ENCODE assay signal across 8 cellular contexts in genomic region chr10:119416855-119417254, GRCh38.
A peak's percentile ranks its signal among the peaks of the same experiment; 100 is the strongest.
DNase-seq lines count a peak whose midpoint lies in the region; ATAC-seq and TF ChIP-seq lines count a peak whose summit lies in the region.

No MANE protein-coding gene starts in this region.

- BruUV-seq in PC-9 (replicated peaks; lab: Mats Ljungman, UMichigan) = no TSS peak

- H3K4me2 ChIP-seq in PC-9 = no peak overlapping the region

- H2AFZ ChIP-seq in PC-9 = no peak overlapping the region

- ATAC-seq in HG03064 (IDR thresholded peaks at IDR 0.05; ENCODE audit: low read depth, unreplicated experiment) = peak; percentile 62
- peak; percentile 82 to 83 for ATAC-seq in activated T-cell treated with anti-CD3 and anti-CD28 coated beads, Interleukin-2, amount 50 U/mL, for 72 hours (replicated peaks in 1 of 2)
- ATAC-seq in GM18868 (IDR thresholded peaks at IDR 0.05; ENCODE audit: unreplicated experiment) = no peak

- DNase-seq in GDM1 (lab: John Stamatoyannopoulos, UW) (peak; percentile 60), PC-9 (peak in 1 of 2 experiments; percentile 55), fibroblast of villous mesenchyme (ENCODE audit: low read depth) (peak; percentile 74), pons (ENCODE audit: low spot score) (peak; percentile 51), ureter (ENCODE audit: low spot score) (peak; percentile 66)
- peak; percentile 74 to 75 for DNase-seq in activated T-cell treated with anti-CD3 and anti-CD28 coated beads, Interleukin-2, amount 50 U/mL, for 72 hours

- no peaks in the 10 kb centered on the region for H3K27me3 ChIP-seq in PC-9 (ENCODE audit: insufficient read depth, low read depth)

- no peak overlapping the region for H3K27ac Mint-ChIP-seq in activated T-cell treated with anti-CD3 and anti-CD28 coated beads, Interleukin-2, amount 50 U/mL, for 72 hours

- H3K27ac ChIP-seq in PC-9 = no peak overlapping the region

- intact Hi-C loops in PC-9 (cut with micrococcal nuclease; ENCODE audit: unreplicated experiment) = loop anchor here (1.0 to 2.0 kb wide), 4 partner anchors 72 to 211 kb away; partner anchors contain the start of gene RGS10

- H3K9me2 ChIP-seq in PC-9 (ENCODE audit: insufficient read depth) = no peaks in the 10 kb centered on the region

- TF ChIP-seq CTCF in PC-9 (conservative IDR thresholded peaks at IDR 0.05) (peak; percentile 78), fibroblast of villous mesenchyme (IDR thresholded peaks at IDR 0.05; ENCODE audit: insufficient read depth, low read depth, low read length) (peak; percentile 79)

- no peaks in the 10 kb centered on the region for H3K4me1 ChIP-seq in PC-9 (replicated peaks; ENCODE audit: insufficient read depth)

- H3K4me1 Mint-ChIP-seq in activated T-cell treated with anti-CD3 and anti-CD28 coated beads, Interleukin-2, amount 50 U/mL, for 72 hours (ENCODE audit: low read depth) = no peaks in the 10 kb centered on the region

- no peaks in the 10 kb centered on the region for H3K9me3 Mint-ChIP-seq in activated T-cell treated with anti-CD3 and anti-CD28 coated beads, Interleukin-2, amount 50 U/mL, for 72 hours

- H3K36me3 ChIP-seq in PC-9 (ENCODE audit: low read depth) = no peaks in the 10 kb centered on the region

- no peak overlapping the region for H3K4me3 ChIP-seq in PC-9
- no peak overlapping the region for H3K4me3 ChIP-seq in fibroblast of villous mesenchyme (ENCODE audit: low read depth, low read length)

- H3K27me3 Mint-ChIP-seq in activated T-cell treated with anti-CD3 and anti-CD28 coated beads, Interleukin-2, amount 50 U/mL, for 72 hours (ENCODE audit: low read depth) = no peaks in the 10 kb centered on the region

- H3K79me2 ChIP-seq in PC-9 (ENCODE audit: low read depth) = no peaks in the 10 kb centered on the region

- CTCF ChIA-PET in PC-9 (lab: Charles Lee) = no interaction called here

- no peaks in the 10 kb centered on the region for H4K20me1 ChIP-seq in PC-9 (ENCODE audit: insufficient read depth)

- POLR2A ChIA-PET in PC-9 (lab: Charles Lee; ENCODE audit: unreplicated experiment) = no interaction called here

- H3K9me3 ChIP-seq in PC-9 (ENCODE audit: insufficient read depth, low read depth) = no peaks in the 10 kb centered on the region

- H3K36me3 Mint-ChIP-seq in activated T-cell treated with anti-CD3 and anti-CD28 coated beads, Interleukin-2, amount 50 U/mL, for 72 hours (ENCODE audit: insufficient read depth in 2 of 2) = no peaks in the 10 kb centered on the region

- no peak overlapping the region for H3K4me3 Mint-ChIP-seq in activated T-cell treated with anti-CD3 and anti-CD28 coated beads, Interleukin-2, amount 50 U/mL, for 72 hours

- no peaks in the 10 kb centered on the region for H3F3A ChIP-seq in PC-9 (ENCODE audit: insufficient read depth, low read depth)
